Comparison of ENCODE assay signal across 8 cellular contexts in genomic region chr19:45423033-45423588, GRCh38. TPM values are rescaled to one million over a fixed set of nuclear protein-coding genes. Genes with fewer than 3 reads are reported as not detected.
DNase-seq lines count a peak whose midpoint lies in the region; ATAC-seq and TF ChIP-seq lines count a peak whose summit lies in the region.

No MANE protein-coding gene starts in this region.

- peak overlapping the region; percentile 93 to 96 for H3K4me3 ChIP-seq in HCT116 (replicated peaks in 1 of 2; ENCODE audit: low read depth in 1 of 2, low read length in 2 of 2)

- no peaks in the 10 kb centered on the region for H3K27me3 ChIP-seq in HCT116 (ENCODE audit: insufficient read depth, low read length)

- peaks cover 70% of the 10 kb centered on the region for H3K4me1 Mint-ChIP-seq in activated CD4-positive, alpha-beta memory T cell treated with anti-CD3 and anti-CD28 coated beads, Interleukin-2, amount 10 ng/mL, durations not matched to agents 7 days and 5 days

- POLR2A ChIA-PET in HCT116 (lab: Charles Lee) = no interaction called here
- POLR2A ChIA-PET in activated CD4-positive, alpha-beta memory T cell treated with anti-CD3 and anti-CD28 coated beads, Interleukin-2, amount 10 ng/mL, durations not matched to agents 7 days and 5 days (lab: Charles Lee) = interaction anchor here (0.7 to 1.9 kb wide), 4 partner anchors 8 to 52 kb away, joined by 3 to 6 read pairs (median 4); partner anchors contain the start of gene PPP1R13L

- no peaks in the 10 kb centered on the region for H4K20me1 ChIP-seq in HCT116 (ENCODE audit: insufficient read depth)

- H3K4me2 ChIP-seq in HCT116 (ENCODE audit: low read length) = peak overlapping the region; percentile 100

- no peaks in the 10 kb centered on the region for H3K9me3 Mint-ChIP-seq in activated CD4-positive, alpha-beta memory T cell treated with anti-CD3 and anti-CD28 coated beads, Interleukin-2, amount 10 ng/mL, durations not matched to agents 7 days and 5 days

- no peak for TF ChIP-seq POLR2A in HCT116 (IDR thresholded peaks at IDR 0.05; ENCODE audit: borderline replicate concordance, extremely low read depth, insufficient read depth, insufficient read length)

- intact Hi-C loops in HCT116 (cut with micrococcal nuclease) = loop anchor here (1.0 kb wide), 1 partner anchor 17 kb away; the partner anchor contains the start of gene POLR1G

- H3K9me2 ChIP-seq in HCT116 (ENCODE audit: insufficient read depth) = no peaks in the 10 kb centered on the region

- peaks cover 3 to 14% of the 10 kb centered on the region in 2 experiments; a peak in 3 of 4 replicates for H3K36me3 ChIP-seq in HCT116 (ENCODE audit: control insufficient read depth in 1 of 2, insufficient read depth in 2 of 2, low read length in 2 of 2)

- H3K4me3 Mint-ChIP-seq in activated CD4-positive, alpha-beta memory T cell treated with anti-CD3 and anti-CD28 coated beads, Interleukin-2, amount 10 ng/mL, durations not matched to agents 7 days and 5 days = peak overlapping the region; percentile 89

- peak overlapping the region; percentile 93 for H3K27ac Mint-ChIP-seq in activated CD4-positive, alpha-beta memory T cell treated with anti-CD3 and anti-CD28 coated beads, Interleukin-2, amount 10 ng/mL, durations not matched to agents 7 days and 5 days

- no peaks in the 10 kb centered on the region for H3K9me3 ChIP-seq in HCT116 (ENCODE audit: control insufficient read depth in 1 of 2, insufficient read depth in 1 of 2, low read depth in 1 of 2, low read length in 2 of 2)

- H2AFZ ChIP-seq in HCT116 (ENCODE audit: low read depth, low read length, poor library complexity, severe bottlenecking) = no peak overlapping the region

- H3K36me3 Mint-ChIP-seq in activated CD4-positive, alpha-beta memory T cell treated with anti-CD3 and anti-CD28 coated beads, Interleukin-2, amount 10 ng/mL, durations not matched to agents 7 days and 5 days (ENCODE audit: low read depth) = peaks cover 23% of the 10 kb centered on the region

- DNase-seq in HCT116 (ENCODE audit: low read depth, low spot score) (no peak), germinal center (ENCODE audit: low spot score) (peak; percentile 1), DMS 273 treated with DMSO at 0.1 percent for 48 hours (lab: John Stamatoyannopoulos, UW) (no peak), H4 (ENCODE audit: low spot score) (no peak), GM03348 (ENCODE audit: low spot score) (no peak)
- no peak for DNase-seq in activated CD4-positive, alpha-beta memory T cell treated with anti-CD3 and anti-CD28 coated beads, Interleukin-2, amount 10 ng/mL, durations not matched to agents 7 days and 5 days
- peak; percentile 90 for DNase-seq in stimulated activated CD4-positive, alpha-beta T cell treated with anti-CD3 and anti-CD28 coated beads, Interleukin-1b, Interleukin-23, amount 100 ng/mL, for 48 hours

- ATAC-seq in HCT116 (no peak), HG03342 (IDR thresholded peaks at IDR 0.05; ENCODE audit: unreplicated experiment) (no peak)

- CTCF ChIA-PET in HCT116 (lab: Charles Lee) = no interaction called here
- CTCF ChIA-PET in activated CD4-positive, alpha-beta memory T cell treated with anti-CD3 and anti-CD28 coated beads, Interleukin-2, amount 10 ng/mL, durations not matched to agents 7 days and 5 days (lab: Charles Lee) = interaction anchor here (0.5 to 2.8 kb wide), 2 partner anchors 15 to 56 kb away, joined by 3 to 19 read pairs; no protein-coding TSS in a partner anchor

- BruUV-seq in HCT116 (replicated peaks; lab: Mats Ljungman, UMichigan) = TSS peak; percentile 81

- RAD21 ChIA-PET in HCT116 (lab: Charles Lee; ENCODE audit: low non-redundant PET in 1 of 2, low total read pairs in 2 of 2, uncharacterized antibody in 2 of 2, unreplicated experiment in 2 of 2) = no interaction called here

- no peak for TF ChIP-seq RAD21 in HCT116 (IDR thresholded peaks at IDR 0.05; ENCODE audit: low read depth)

- TF ChIP-seq CTCF in HCT116 (IDR thresholded peaks at IDR 0.05 in 2 of 3, conservative IDR thresholded peaks at IDR 0.05 in 1 of 3; ENCODE audit: borderline replicate concordance in 1 of 3, insufficient read depth in 1 of 3, low read depth in 2 of 3, low read length in 2 of 3) = no peak

- H3K27ac ChIP-seq in HCT116 (ENCODE audit: low read depth, low read length) = peak overlapping the region; percentile 99

- peaks cover 38 to 71% of the 10 kb centered on the region in 2 experiments for H3K4me1 ChIP-seq in HCT116 (ENCODE audit: control insufficient read depth in 1 of 2, insufficient read depth in 2 of 2, low read length in 2 of 2)

- peaks cover 3% of the 10 kb centered on the region for H3K27me3 Mint-ChIP-seq in activated CD4-positive, alpha-beta memory T cell treated with anti-CD3 and anti-CD28 coated beads, Interleukin-2, amount 10 ng/mL, durations not matched to agents 7 days and 5 days

- H3K9ac ChIP-seq in HCT116 (ENCODE audit: low read length) = peak overlapping the region; percentile 87

- peaks cover 32% of the 10 kb centered on the region for H3K79me2 ChIP-seq in HCT116 (ENCODE audit: insufficient read depth, low read length)

TF ChIP-seq in HCT116, 20 proteins besides CTCF, POLR2A, EP300 and RAD21:
- 0 out of 2 replicates have a peak, but pooled peaks have one; percentile 13 for TF ChIP-seq POLR2AphosphoS5 (IDR thresholded peaks at IDR 0.05; ENCODE audit: low read depth, low read length)
- no peak for TF ChIP-seq CEBPB (IDR thresholded peaks at IDR 0.05; ENCODE audit: low read depth)
- peak; percentile 3 for TF ChIP-seq YY1 (IDR thresholded peaks at IDR 0.05; ENCODE audit: extremely low read depth, insufficient replicate concordance, low read depth, low read length)
- TF ChIP-seq SP1 (IDR thresholded peaks at IDR 0.05; ENCODE audit: low read depth) = no peak

RNA-seq across cellular contexts. Expression of gene ERCC1, which starts 0.6 kb away (rescaled TPM):
- total RNA-seq in HCT116 (2021; ENCODE audit: unreplicated experiment) = 103 TPM
- polyA plus RNA-seq in HCT116 (2012) = 96.9 and 130 TPM in 2 replicates
- total RNA-seq in activated CD4-positive, alpha-beta memory T cell treated with anti-CD3 and anti-CD28 coated beads, Interleukin-2, amount 10 ng/mL, durations not matched to agents 7 days and 5 days = 10 to 100 TPM; 59.8 to 60.6 TPM
- total RNA-seq in H4 (2014; rRNA removed; shearing (Covaris generic)) = 49.3 and 84.0 TPM in 2 replicates

RNA-seq across cellular contexts. Expression of gene POLR1G, which starts 16.7 kb away (rescaled TPM):
- total RNA-seq in HCT116 (2021; ENCODE audit: unreplicated experiment) = 30.5 TPM
- polyA plus RNA-seq in HCT116 (2012) = 9.4 and 11.6 TPM in 2 replicates
- total RNA-seq in activated CD4-positive, alpha-beta memory T cell treated with anti-CD3 and anti-CD28 coated beads, Interleukin-2, amount 10 ng/mL, durations not matched to agents 7 days and 5 days = 1 to 10 TPM; 3.6 to 3.8 TPM
- 6.8 and 9.0 TPM in 2 replicates for total RNA-seq in H4 (2014; rRNA removed; shearing (Covaris generic))

RNA-seq across cellular contexts. Expression of gene PPP1R13L, which starts 18.2 kb away (rescaled TPM):
- 89.1 TPM for total RNA-seq in HCT116 (2021; ENCODE audit: unreplicated experiment)
- 125 and 158 TPM in 2 replicates for polyA plus RNA-seq in HCT116 (2012)
- 10 to 100 TPM; 13.0 to 18.9 TPM for total RNA-seq in activated CD4-positive, alpha-beta memory T cell treated with anti-CD3 and anti-CD28 coated beads, Interleukin-2, amount 10 ng/mL, durations not matched to agents 7 days and 5 days
- 0.14 and 1.1 TPM in 2 replicates for total RNA-seq in H4 (2014; rRNA removed; shearing (Covaris generic))

RNA-seq across cellular contexts. Expression of gene FOSB, which starts 44.7 kb away (rescaled TPM):
- total RNA-seq in HCT116 (2021; ENCODE audit: unreplicated experiment) = 12.6 TPM
- 84.7 and 216 TPM in 2 replicates for polyA plus RNA-seq in HCT116 (2012)
- total RNA-seq in activated CD4-positive, alpha-beta memory T cell treated with anti-CD3 and anti-CD28 coated beads, Interleukin-2, amount 10 ng/mL, durations not matched to agents 7 days and 5 days = 10 to 100 TPM; 15.3 to 16.1 TPM
- 1.2 TPM in 1 of 2 replicates, not detected in the other for total RNA-seq in H4 (2014; rRNA removed; shearing (Covaris generic))

RNA-seq across cellular contexts. Expression of gene ERCC2, which starts 52.7 kb away (rescaled TPM):
- 58.9 TPM for total RNA-seq in HCT116 (2021; ENCODE audit: unreplicated experiment)
- 44.4 and 46.7 TPM in 2 replicates for polyA plus RNA-seq in HCT116 (2012)
- total RNA-seq in activated CD4-positive, alpha-beta memory T cell treated with anti-CD3 and anti-CD28 coated beads, Interleukin-2, amount 10 ng/mL, durations not matched to agents 7 days and 5 days = 10 to 100 TPM; 19.0 to 20.0 TPM
- total RNA-seq in H4 (2014; rRNA removed; shearing (Covaris generic)) = 4.6 and 8.3 TPM in 2 replicates

Comparison
In these comparisons a context has a peak if more than half of its experiments do, and no peak if none do; other contexts are left out.
1. DNase-seq: peak in germinal center (single experiment) and stimulated activated CD4-positive, alpha-beta T cell treated with anti-CD3 and anti-CD28 coated beads, Interleukin-1b, Interleukin-23, amount 100 ng/mL, for 48 hours (single experiment); none in HCT116 (single experiment), activated CD4-positive, alpha-beta memory T cell treated with anti-CD3 and anti-CD28 coated beads, Interleukin-2, amount 10 ng/mL, durations not matched to agents 7 days and 5 days (single experiment), DMS 273 treated with DMSO at 0.1 percent for 48 hours (single experiment), H4 (single experiment) and GM03348 (single experiment).